23 cellular contexts compared by ENCODE assay signal in the genomic region with DNA sequence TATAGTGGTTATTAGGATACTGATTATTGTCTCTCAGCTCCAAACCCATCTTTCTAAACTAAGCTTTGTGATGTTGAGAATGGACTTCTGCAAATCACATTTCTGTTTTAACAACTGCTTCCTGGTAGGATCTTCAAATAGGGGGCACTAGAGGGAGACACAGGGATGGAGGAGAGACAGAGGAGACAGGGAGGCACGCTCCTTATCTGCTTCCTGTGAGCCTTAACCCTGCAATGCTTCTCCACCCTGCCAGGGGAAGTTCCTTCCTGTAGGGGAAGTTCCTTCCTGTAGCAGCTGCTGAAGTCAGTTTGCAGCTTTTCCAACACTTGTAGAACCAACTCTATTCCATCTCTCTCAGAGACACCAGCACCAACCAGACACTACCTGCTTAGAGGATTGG.
A peak's percentile ranks its signal among the peaks of the same experiment; 100 is the strongest.
DNase-seq lines count a peak whose midpoint lies in the region; ATAC-seq and TF ChIP-seq lines count a peak whose summit lies in the region.
"Had no signal": no experiment of that assay in that cellular context is flagged by ENCODE, and none has a peak within 500 bp of the region (broad histone marks: within the 10 kb centered on the region; RNA-seq: fewer than 3 reads in every experiment).

No MANE protein-coding gene starts in this region.

- TF ChIP-seq RAD21 in HCT116 (IDR thresholded peaks at IDR 0.05; ENCODE audit: low read depth), result no peak

- no peaks in the 10 kb centered on the region for H3K36me3 Mint-ChIP-seq in WTC11
- H3K36me3 Mint-ChIP-seq: naive thymus-derived CD4-positive, alpha-beta T cell had no signal

- H3K4me3 ChIP-seq in HCT116 (replicated peaks in 1 of 2; ENCODE audit: low read depth in 1 of 2, low read length in 2 of 2) (no peak overlapping the region), right lobe of liver (no peak overlapping the region), right atrium auricular region (no peak overlapping the region)
- H3K4me3 ChIP-seq: body of pancreas, esophagus muscularis mucosa, gastrocnemius medialis had no signal

- H3K27me3 ChIP-seq in HCT116 (ENCODE audit: insufficient read depth, low read length) (peaks cover 13% of the 10 kb centered on the region; the same call in 1 of the 2 replicates), right lobe of liver (no peaks in the 10 kb centered on the region), right atrium auricular region (no peaks in the 10 kb centered on the region)
- H3K27me3 ChIP-seq: body of pancreas, esophagus muscularis mucosa, gastrocnemius medialis had no signal

- CTCF ChIA-PET in HCT116 (lab: Charles Lee) (no interaction called here), WTC11 (lab: Charles Lee) (interaction anchor here (0.8 to 1.1 kb wide), 2 partner anchors 36 to 338 kb away, joined by 3 read pairs; no protein-coding TSS in a partner anchor)

- WGBS in right lobe of liver (ENCODE audit: insufficient coverage, low coverage, low lambda C conversion rate, missing lambda C conversion rate), result 67% methylated on average over 1 of the region's 1 CpG

- H3K4me1 Mint-ChIP-seq in WTC11, result no peaks in the 10 kb centered on the region
- H3K4me1 Mint-ChIP-seq: naive thymus-derived CD4-positive, alpha-beta T cell had no signal

- no peak overlapping the region for H3K4me2 ChIP-seq in HCT116 (ENCODE audit: low read length)

- H3K9ac ChIP-seq in HCT116 (ENCODE audit: low read length), result no peak overlapping the region

- no peak overlapping the region for H3K27ac ChIP-seq in HCT116 (ENCODE audit: low read depth, low read length)
- no peak overlapping the region for H3K27ac ChIP-seq in right lobe of liver
- no peak overlapping the region for H3K27ac ChIP-seq in right atrium auricular region
- H3K27ac ChIP-seq: 22Rv1, body of pancreas, esophagus muscularis mucosa, gastrocnemius medialis had no signal

- ATAC-seq in HCT116 (peak; percentile 38; the same call in 1 of the 2 replicates), WTC11 (peak; percentile 99), right lobe of liver (peak; percentile 48 to 82 (median 74))
- ATAC-seq: activated CD4-positive, CD25-positive, alpha-beta regulatory T cell treated with anti-CD3 and anti-CD28 coated beads, Interleukin-2, amount 50 U/mL, for 24 hours; activated CD8-positive, alpha-beta T cell treated with anti-CD3 and anti-CD28 coated beads for 36 hours; body of pancreas; gastrocnemius medialis; naive thymus-derived CD4-positive, alpha-beta T cell; stimulated activated naive CD8-positive, alpha-beta T cell treated with anti-CD3 and anti-CD28 coated beads, Interleukin-15, Interleukin-2, amounts not matched to agents 100 U/mL and 50 U/mL, for 24 hours had no signal

- H3K9me3 Mint-ChIP-seq in WTC11, result 0 out of 2 replicates have a peak, but pooled peaks cover 4% of the 10 kb centered on the region
- H3K9me3 Mint-ChIP-seq: activated CD8-positive, alpha-beta T cell treated with anti-CD3 and anti-CD28 coated beads for 36 hours had no signal

- BruUV-seq in HCT116 (replicated peaks; lab: Mats Ljungman, UMichigan), result no TSS peak

- no peak overlapping the region for H3K4me3 Mint-ChIP-seq in WTC11
- H3K4me3 Mint-ChIP-seq: activated CD8-positive, alpha-beta T cell treated with anti-CD3 and anti-CD28 coated beads for 36 hours; naive thymus-derived CD4-positive, alpha-beta T cell had no signal

- no peak overlapping the region for H2AFZ ChIP-seq in HCT116 (ENCODE audit: low read depth, low read length, poor library complexity, severe bottlenecking)

- intact Hi-C loops in HCT116 (cut with micrococcal nuclease) (no loop called here), right lobe of liver (cut with DNase I) (no loop called here)

- H3K4me1 ChIP-seq in HCT116 (ENCODE audit: control insufficient read depth in 1 of 2, insufficient read depth in 2 of 2, low read length in 2 of 2) (no peaks in the 10 kb centered on the region), right lobe of liver (no peaks in the 10 kb centered on the region), right atrium auricular region (no peaks in the 10 kb centered on the region)
- H3K4me1 ChIP-seq: body of pancreas, esophagus muscularis mucosa, gastrocnemius medialis had no signal

- no peak for TF ChIP-seq POLR2A in HCT116 (IDR thresholded peaks at IDR 0.05; ENCODE audit: borderline replicate concordance, extremely low read depth, insufficient read depth, insufficient read length)
- TF ChIP-seq POLR2A in right lobe of liver (IDR thresholded peaks at IDR 0.05), result no peak

- H4K20me1 ChIP-seq in HCT116 (ENCODE audit: insufficient read depth), result no peaks in the 10 kb centered on the region

- H3K27ac Mint-ChIP-seq in WTC11, result no peak overlapping the region
- H3K27ac Mint-ChIP-seq: activated CD8-positive, alpha-beta T cell treated with anti-CD3 and anti-CD28 coated beads for 36 hours; naive thymus-derived CD4-positive, alpha-beta T cell had no signal

- H3K9me3 ChIP-seq in HCT116 (ENCODE audit: control insufficient read depth in 1 of 2, insufficient read depth in 1 of 2, low read depth in 1 of 2, low read length in 2 of 2), result no peaks in the 10 kb centered on the region
- H3K9me3 ChIP-seq in right lobe of liver, result no peaks in the 10 kb centered on the region
- H3K9me3 ChIP-seq in right atrium auricular region, result no peaks in the 10 kb centered on the region
- H3K9me3 ChIP-seq: body of pancreas, esophagus muscularis mucosa, gastrocnemius medialis had no signal

- RAD21 ChIA-PET in HCT116 (lab: Charles Lee; ENCODE audit: low non-redundant PET in 1 of 2, low total read pairs in 2 of 2, uncharacterized antibody in 2 of 2, unreplicated experiment in 2 of 2), result no interaction called here

- POLR2A ChIA-PET in HCT116 (lab: Charles Lee), result no interaction called here
- POLR2A ChIA-PET in WTC11 (lab: Charles Lee), result no interaction called here

- no peaks in the 10 kb centered on the region; the same call in 1 of the 2 replicates for H3K27me3 Mint-ChIP-seq in WTC11 (ENCODE audit: low read depth)
- H3K27me3 Mint-ChIP-seq: activated CD8-positive, alpha-beta T cell treated with anti-CD3 and anti-CD28 coated beads for 36 hours had no signal

- DNase-seq in DMS 273 (lab: John Stamatoyannopoulos, UW; ENCODE audit: unreplicated experiment), result peak; percentile 20
- no peak for DNase-seq in DMS 273 treated with DMSO at 0.1 percent for 48 hours (lab: John Stamatoyannopoulos, UW)
- no peak for DNase-seq in HCT116 (ENCODE audit: low read depth, low spot score)
- DNase-seq in WTC11 (ENCODE audit: low spot score), result peak; percentile 18
- DNase-seq in right lobe of liver, result no peak
- no peak for DNase-seq in ureter (ENCODE audit: low spot score)
- DNase-seq in NCI-H2107 treated with DMSO at 0.1 percent for 48 hours (lab: John Stamatoyannopoulos, UW; ENCODE audit: unreplicated experiment), result no peak
- no peak for DNase-seq in right atrium auricular region (ENCODE audit: low spot score)
- DNase-seq: activated CD8-positive, alpha-beta T cell treated with anti-CD3 and anti-CD28 coated beads for 36 hours; activated gamma-delta T cell; body of pancreas; effector memory CD4-positive, alpha-beta T cell; gastrocnemius medialis; hypothalamus; naive thymus-derived CD4-positive, alpha-beta T cell; NCI-H1092 treated with DMSO at 0.1 percent for 48 hours; NCI-H1930; stimulated activated CD4-positive, alpha-beta T cell treated with anti-CD3 and anti-CD28 coated beads, Interleukin-4, amount 100 ng/mL, for 24 hours; stimulated activated naive CD8-positive, alpha-beta T cell treated with anti-CD3 and anti-CD28 coated beads, Interleukin-15, Interleukin-2, amounts not matched to agents 100 U/mL and 50 U/mL, for 24 hours; T-helper 2 cell had no signal

- no peaks in the 10 kb centered on the region for H3K79me2 ChIP-seq in HCT116 (ENCODE audit: insufficient read depth, low read length)

- TF ChIP-seq CTCF in HCT116 (IDR thresholded peaks at IDR 0.05 in 2 of 3, conservative IDR thresholded peaks at IDR 0.05 in 1 of 3; ENCODE audit: borderline replicate concordance in 1 of 3, insufficient read depth in 1 of 3, low read depth in 2 of 3, low read length in 2 of 3) (0 out of 6 replicates have a peak, but pooled peaks of 2 of the 3 experiments have one; percentile 8 to 10), WTC11 (IDR thresholded peaks at IDR 0.05) (no peak), right lobe of liver (IDR thresholded peaks at IDR 0.05) (peak in 1 of 4 donors; percentile 19), right atrium auricular region (IDR thresholded peaks at IDR 0.05) (no peak)

- H3K36me3 ChIP-seq in HCT116 (ENCODE audit: control insufficient read depth in 1 of 2, insufficient read depth in 2 of 2, low read length in 2 of 2) (no peaks in the 10 kb centered on the region), right lobe of liver (no peaks in the 10 kb centered on the region), right atrium auricular region (no peaks in the 10 kb centered on the region)
- H3K36me3 ChIP-seq: esophagus muscularis mucosa, gastrocnemius medialis had no signal

- no peaks in the 10 kb centered on the region for H3K9me2 ChIP-seq in HCT116 (ENCODE audit: insufficient read depth)

TF ChIP-seq in HCT116, 20 proteins besides CTCF, POLR2A, EP300 and RAD21 (continues in another document):
- no peak for TF ChIP-seq ZNF274 (IDR thresholded peaks at IDR 0.05; ENCODE audit: low read depth, low read length)
- TF ChIP-seq SRF (IDR thresholded peaks at IDR 0.05; ENCODE audit: low read depth), result no peak
- no peak for TF ChIP-seq ZFX (IDR thresholded peaks at IDR 0.05)
- TF ChIP-seq MAX (IDR thresholded peaks at IDR 0.05), result no peak
- TF ChIP-seq JUND (IDR thresholded peaks at IDR 0.05), result no peak
- no peak for TF ChIP-seq CEBPB (IDR thresholded peaks at IDR 0.05; ENCODE audit: low read depth)
- no peak for TF ChIP-seq EZH2phosphoT487 (IDR thresholded peaks at IDR 0.05; ENCODE audit: borderline replicate concordance)
- no peak for TF ChIP-seq EZH2 (IDR thresholded peaks at IDR 0.05)
- TF ChIP-seq EGR1 (IDR thresholded peaks at IDR 0.05; ENCODE audit: low read depth), result no peak

TF ChIP-seq in WTC11, 78 proteins besides CTCF, POLR2A, EP300 and RAD21:
- TF ChIP-seq ZNF671 (CRISPR knock-in tag; IDR thresholded peaks at IDR 0.05) (no peak), ZNF317 (CRISPR knock-in tag; IDR thresholded peaks at IDR 0.05; ENCODE audit: borderline replicate concordance, low read depth) (no peak), E2F1 (CRISPR knock-in tag; IDR thresholded peaks at IDR 0.05) (no peak)

Comparison
In these comparisons a context has a peak if more than half of its experiments do, and no peak if none do; other contexts are left out.
1. DNase-seq: peak in DMS 273 (single experiment) and WTC11 (single experiment); none in DMS 273 treated with DMSO at 0.1 percent for 48 hours (single experiment), HCT116 (single experiment), right lobe of liver (0 of 3), ureter (single experiment), NCI-H2107 treated with DMSO at 0.1 percent for 48 hours (single experiment) and right atrium auricular region (single experiment).
2. ATAC-seq: peak in every context shown above with its lines; median percentile 99 in WTC11; 74 in right lobe of liver; 38 in HCT116.
3. CTCF ChIP-seq: peak in HCT116 (2 of 3); none in WTC11 (single experiment) and right atrium auricular region (0 of 2).